ENCODE assay signal across 18 cellular contexts in the genomic region with DNA sequence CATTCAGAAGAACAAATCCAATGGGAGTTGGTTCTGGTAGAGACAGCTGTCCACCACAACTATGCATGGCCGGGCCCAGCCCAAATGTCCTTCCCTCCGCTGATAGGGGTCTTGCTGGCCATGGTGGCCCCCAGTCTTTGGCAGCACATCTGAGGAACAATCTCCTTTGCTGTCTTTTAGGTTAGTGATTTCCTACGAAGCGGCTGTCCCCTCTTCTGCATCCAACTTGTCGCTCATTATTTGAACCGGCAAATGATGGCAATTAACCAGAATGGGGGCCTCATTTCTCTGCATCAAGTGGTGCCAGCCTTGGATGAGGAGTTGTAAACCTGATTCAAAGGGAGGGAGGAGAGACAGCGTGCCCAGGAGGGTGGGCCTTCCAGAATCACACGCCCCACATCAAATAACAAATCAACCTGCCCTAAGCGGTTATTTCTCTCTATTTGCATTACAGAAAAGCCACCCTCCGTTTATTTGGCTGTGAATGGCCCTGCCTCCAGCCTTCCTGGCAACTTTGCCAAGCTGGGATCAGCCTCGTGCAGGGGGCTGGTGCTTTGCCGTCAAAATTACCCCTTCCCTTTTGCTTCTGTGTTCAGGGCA.
A peak's percentile ranks its signal among the peaks of the same experiment; 100 is the strongest.
DNase-seq lines count a peak whose midpoint lies in the region; ATAC-seq and TF ChIP-seq lines count a peak whose summit lies in the region.
"Had no signal": no experiment of that assay in that cellular context is flagged by ENCODE, and none has a peak within 500 bp of the region (broad histone marks: within the 10 kb centered on the region; RNA-seq: fewer than 3 reads in every experiment).

No MANE protein-coding gene starts in this region.

- H3K79me2 ChIP-seq in mammary epithelial cell (ENCODE audit: insufficient read depth, low read length), result no peaks in the 10 kb centered on the region
- H3K79me2 ChIP-seq in fibroblast of lung (ENCODE audit: control insufficient read depth, insufficient read depth, low read length), result no peaks in the 10 kb centered on the region

- no peaks in the 10 kb centered on the region for H4K20me1 ChIP-seq in mammary epithelial cell (ENCODE audit: insufficient read depth, low read length)
- no peaks in the 10 kb centered on the region for H4K20me1 ChIP-seq in fibroblast of lung (ENCODE audit: control insufficient read depth, extremely low read depth, insufficient read depth, low read length)

- no peaks in the 10 kb centered on the region for H3K36me3 Mint-ChIP-seq in nephron progenitor cell (ENCODE audit: low read depth)
- no peaks in the 10 kb centered on the region for H3K36me3 Mint-ChIP-seq in type B pancreatic cell
- H3K36me3 Mint-ChIP-seq in stimulated activated memory B cell treated with anti-CD40 and anti-IgM and Interleukin-4, amounts not matched to agents 10 μg/mL and 1 μg/mL and 100 μg/mL, for 72 hours, result no peaks in the 10 kb centered on the region

- H3K9me3 ChIP-seq in mammary epithelial cell (replicated peaks; ENCODE audit: insufficient read depth, low read length), result no peaks in the 10 kb centered on the region
- no peaks in the 10 kb centered on the region for H3K9me3 ChIP-seq in breast epithelium
- no peaks in the 10 kb centered on the region for H3K9me3 ChIP-seq in fibroblast of lung (ENCODE audit: control insufficient read depth, insufficient read depth, low read depth, low read length)
- H3K9me3 ChIP-seq: esophagus squamous epithelium, heart left ventricle, neutrophil, psoas muscle had no signal

- no peak for ATAC-seq in stimulated activated memory B cell treated with anti-CD40 and anti-IgM and Interleukin-4, amounts not matched to agents 10 μg/mL and 1 μg/mL and 100 μg/mL, for 72 hours

- intact Hi-C loops in mammary epithelial cell (cut with micrococcal nuclease), result loop anchor here (1.0 to 2.0 kb wide), 5 partner anchors 63 to 872 kb away; no protein-coding TSS in a partner anchor
- intact Hi-C loops in breast epithelium (cut with DNase I; ENCODE audit: low total_unique reads), result no loop called here

- H3K4me3 ChIP-seq in mammary epithelial cell (replicated peaks in 1 of 3; ENCODE audit: insufficient read depth in 1 of 3, low read depth in 2 of 3, low read length in 3 of 3), result no peak overlapping the region
- H3K4me3 ChIP-seq in breast epithelium, result no peak overlapping the region
- H3K4me3 ChIP-seq in fibroblast of lung (replicated peaks in 1 of 4; ENCODE audit: control extremely low read depth in 1 of 4, insufficient read depth in 1 of 4, low read depth in 3 of 4, low read length in 4 of 4), result no peak overlapping the region
- H3K4me3 ChIP-seq: esophagus squamous epithelium, heart left ventricle, psoas muscle had no signal

- H3K4me1 ChIP-seq in mammary epithelial cell (ENCODE audit: insufficient read depth, low read length) (no peaks in the 10 kb centered on the region), breast epithelium (no peaks in the 10 kb centered on the region), fibroblast of lung (ENCODE audit: control insufficient read depth, extremely low read depth, insufficient read depth, low read length) (no peaks in the 10 kb centered on the region)

- dilution Hi-C loops in mammary epithelial cell (cut with HindIII; ENCODE audit: low sequenced_read_pairs), result no loop called here

- DNase-seq in mammary epithelial cell (no peak), breast epithelium (ENCODE audit: low spot score in 2 of 2) (no peak), fibroblast of lung (ENCODE audit: low read depth in 2 of 2) (no peak), nephron progenitor cell (no peak), type B pancreatic cell (ENCODE audit: extremely low spot score, unreplicated experiment) (no peak), AML-193 (lab: John Stamatoyannopoulos, UW) (no peak)
- DNase-seq in stimulated activated CD4-positive, alpha-beta T cell treated with anti-CD3 and anti-CD28 coated beads, Interleukin-4, amount 100 ng/mL, for 24 hours, result no peak
- DNase-seq: cerebellar nuclear complex, esophagus squamous epithelium had no signal

- H3K36me3 ChIP-seq in mammary epithelial cell (ENCODE audit: insufficient read depth, low read length), result no peaks in the 10 kb centered on the region
- no peaks in the 10 kb centered on the region for H3K36me3 ChIP-seq in breast epithelium
- H3K36me3 ChIP-seq in fibroblast of lung (ENCODE audit: control insufficient read depth, insufficient read depth, low read length), result no peaks in the 10 kb centered on the region
- H3K36me3 ChIP-seq: esophagus squamous epithelium, heart left ventricle, neutrophil had no signal

- no peak for TF ChIP-seq CTCF in mammary epithelial cell (conservative IDR thresholded peaks at IDR 0.05 in 1 of 2, IDR thresholded peaks at IDR 0.05 in 1 of 2; ENCODE audit: extremely low read depth in 1 of 2, insufficient read depth in 1 of 2, low read depth in 1 of 2, low read length in 2 of 2)
- TF ChIP-seq CTCF in breast epithelium (IDR thresholded peaks at IDR 0.05), result no peak
- no peak for TF ChIP-seq CTCF in fibroblast of lung (conservative IDR thresholded peaks at IDR 0.05 in 1 of 2, IDR thresholded peaks at IDR 0.05 in 1 of 2; ENCODE audit: low read depth in 1 of 2, low read length in 2 of 2)
- no peak for TF ChIP-seq CTCF in nephron progenitor cell (IDR thresholded peaks at IDR 0.05)
- TF ChIP-seq CTCF in type B pancreatic cell (conservative IDR thresholded peaks at IDR 0.05), result no peak

- CTCF ChIA-PET in mammary epithelial cell (lab: Charles Lee; ENCODE audit: low non-redundant PET), result no interaction called here

- no TSS peak for BruUV-seq in mammary epithelial cell (replicated peaks; lab: Mats Ljungman, UMichigan)

- H3K4me1 Mint-ChIP-seq in nephron progenitor cell (peaks cover 26% of the 10 kb centered on the region), type B pancreatic cell (ENCODE audit: unreplicated experiment) (peaks cover 23% of the 10 kb centered on the region)
- peaks cover 7% of the 10 kb centered on the region for H3K4me1 Mint-ChIP-seq in stimulated activated memory B cell treated with anti-CD40 and anti-IgM and Interleukin-4, amounts not matched to agents 10 μg/mL and 1 μg/mL and 100 μg/mL, for 72 hours
- H3K4me1 Mint-ChIP-seq: activated CD4-positive, alpha-beta memory T cell treated with anti-CD3 and anti-CD28 coated beads, Interleukin-2, amount 10 ng/mL, durations not matched to agents 7 days and 5 days had no signal

- H3K4me3 Mint-ChIP-seq in nephron progenitor cell, result peak overlapping the region; percentile 42
- no peak overlapping the region for H3K4me3 Mint-ChIP-seq in type B pancreatic cell
- H3K4me3 Mint-ChIP-seq in stimulated activated memory B cell treated with anti-CD40 and anti-IgM and Interleukin-4, amounts not matched to agents 10 μg/mL and 1 μg/mL and 100 μg/mL, for 72 hours, result no peak overlapping the region
- H3K4me3 Mint-ChIP-seq: activated CD4-positive, alpha-beta memory T cell treated with anti-CD3 and anti-CD28 coated beads, Interleukin-2, amount 10 ng/mL, durations not matched to agents 7 days and 5 days; activated T-helper 1 cell treated with anti-CD3 and anti-CD28 coated beads, Interleukin-12 subunit alpha, Interleukin-12 subunit beta, Interleukin-2, Interleukin-4 antibody, amounts not matched to agents 30 ng/mL and 10 ng/mL and 1 ng/mL, durations not matched to agents 14 hours and 24 hours and 36 hours had no signal

- no peak overlapping the region for H3K9ac ChIP-seq in mammary epithelial cell (ENCODE audit: insufficient read depth, low read length)
- H3K9ac ChIP-seq in fibroblast of lung (ENCODE audit: insufficient read depth, low read length), result no peak overlapping the region

- TF ChIP-seq POLR2A in breast epithelium (IDR thresholded peaks at IDR 0.05), result no peak

- in situ Hi-C loops in mammary epithelial cell (cut with MboI; ENCODE audit: low sequenced_read_pairs in 2 of 2), result loop anchor here (10.0 to 25.0 kb wide), 2 partner anchors 691 to 694 kb away; no protein-coding TSS in a partner anchor

- H3K27ac ChIP-seq in mammary epithelial cell (ENCODE audit: insufficient read depth, low read depth, low read length), result no peak overlapping the region
- no peak overlapping the region for H3K27ac ChIP-seq in breast epithelium
- H3K27ac ChIP-seq in fibroblast of lung (ENCODE audit: insufficient read depth, low read length), result no peak overlapping the region
- H3K27ac ChIP-seq: C4-2B, dorsolateral prefrontal cortex, esophagus squamous epithelium, heart left ventricle, neutrophil, psoas muscle, RWPE1 had no signal

- H3K9me3 Mint-ChIP-seq in nephron progenitor cell, result peaks cover 6% of the 10 kb centered on the region
- H3K9me3 Mint-ChIP-seq in type B pancreatic cell, result no peaks in the 10 kb centered on the region
- no peaks in the 10 kb centered on the region for H3K9me3 Mint-ChIP-seq in stimulated activated memory B cell treated with anti-CD40 and anti-IgM and Interleukin-4, amounts not matched to agents 10 μg/mL and 1 μg/mL and 100 μg/mL, for 72 hours
- H3K9me3 Mint-ChIP-seq: activated CD4-positive, alpha-beta memory T cell treated with anti-CD3 and anti-CD28 coated beads, Interleukin-2, amount 10 ng/mL, durations not matched to agents 7 days and 5 days; activated T-helper 1 cell treated with anti-CD3 and anti-CD28 coated beads, Interleukin-12 subunit alpha, Interleukin-12 subunit beta, Interleukin-2, Interleukin-4 antibody, amounts not matched to agents 30 ng/mL and 10 ng/mL and 1 ng/mL, durations not matched to agents 14 hours and 24 hours and 36 hours had no signal

- 68% methylated on average over 10 of the region's 12 CpGs for WGBS in mammary epithelial cell (ENCODE audit: low coverage, missing lambda C conversion rate)

- H3K27me3 ChIP-seq in mammary epithelial cell (ENCODE audit: insufficient read depth, low read length), result no peaks in the 10 kb centered on the region
- no peaks in the 10 kb centered on the region for H3K27me3 ChIP-seq in breast epithelium
- H3K27me3 ChIP-seq in fibroblast of lung (ENCODE audit: control insufficient read depth, insufficient read depth, low read length), result peaks cover 2% of the 10 kb centered on the region
- H3K27me3 ChIP-seq: dorsolateral prefrontal cortex, esophagus squamous epithelium, heart left ventricle had no signal

- H3K4me2 ChIP-seq in mammary epithelial cell (ENCODE audit: insufficient read depth, low read depth, low read length) (no peak overlapping the region), fibroblast of lung (ENCODE audit: extremely low read depth, insufficient read depth, low read length) (peak overlapping the region; percentile 11)

- peaks cover 11% of the 10 kb centered on the region for H3K27me3 Mint-ChIP-seq in nephron progenitor cell (ENCODE audit: low read depth, poor library complexity)
- H3K27me3 Mint-ChIP-seq in type B pancreatic cell, result peaks cover 5% of the 10 kb centered on the region
- H3K27me3 Mint-ChIP-seq in stimulated activated memory B cell treated with anti-CD40 and anti-IgM and Interleukin-4, amounts not matched to agents 10 μg/mL and 1 μg/mL and 100 μg/mL, for 72 hours, result peaks cover 12% of the 10 kb centered on the region

- H3K27ac Mint-ChIP-seq in nephron progenitor cell, result no peak overlapping the region
- peak overlapping the region; percentile 27 for H3K27ac Mint-ChIP-seq in type B pancreatic cell
- no peak overlapping the region for H3K27ac Mint-ChIP-seq in stimulated activated memory B cell treated with anti-CD40 and anti-IgM and Interleukin-4, amounts not matched to agents 10 μg/mL and 1 μg/mL and 100 μg/mL, for 72 hours
- H3K27ac Mint-ChIP-seq: activated CD4-positive, alpha-beta memory T cell treated with anti-CD3 and anti-CD28 coated beads, Interleukin-2, amount 10 ng/mL, durations not matched to agents 7 days and 5 days; activated T-helper 1 cell treated with anti-CD3 and anti-CD28 coated beads, Interleukin-12 subunit alpha, Interleukin-12 subunit beta, Interleukin-2, Interleukin-4 antibody, amounts not matched to agents 30 ng/mL and 10 ng/mL and 1 ng/mL, durations not matched to agents 14 hours and 24 hours and 36 hours had no signal

- H2AFZ ChIP-seq in mammary epithelial cell (ENCODE audit: low read depth, low read length) (peak overlapping the region; percentile 6), fibroblast of lung (ENCODE audit: low read length) (no peak overlapping the region)
